15 cellular contexts compared by ENCODE assay signal in the genomic region with DNA sequence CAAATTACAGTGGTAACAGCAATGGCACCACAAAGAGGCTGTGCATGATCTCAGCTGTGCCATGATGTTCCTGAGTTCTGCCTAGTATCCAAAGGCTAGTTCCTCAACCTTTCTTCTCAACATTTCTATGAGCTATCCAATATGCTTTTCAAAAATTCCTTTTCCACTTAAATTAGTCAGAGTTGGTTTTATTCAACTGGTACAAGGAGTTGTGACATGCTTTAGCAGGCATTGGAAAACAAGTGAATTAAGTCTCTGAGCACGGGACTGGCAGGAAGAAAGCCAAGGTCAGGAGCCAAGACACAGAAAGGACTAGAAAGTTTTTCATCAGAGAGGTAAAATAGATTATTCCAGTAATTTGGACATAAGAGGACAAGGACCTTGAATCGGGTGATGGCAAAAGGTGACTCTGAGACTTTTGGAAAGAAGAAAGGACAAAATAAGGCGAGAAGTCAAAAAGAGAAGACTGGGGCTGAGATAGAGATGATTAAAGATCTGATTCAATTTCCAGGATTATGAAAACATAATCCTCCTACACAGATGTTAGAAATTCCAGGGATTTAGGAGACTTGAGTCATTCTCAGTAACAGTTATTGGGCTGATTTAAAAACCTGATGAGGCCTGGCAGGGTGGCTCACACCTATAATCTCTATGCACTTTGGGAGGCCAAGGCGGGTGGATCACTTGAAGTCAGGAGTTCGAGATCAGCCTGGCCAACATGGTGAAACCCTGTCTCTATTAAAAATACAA. TPM values are rescaled to one million over a fixed set of nuclear protein-coding genes. Genes with fewer than 3 reads are reported as not detected.
DNase-seq lines count a peak whose midpoint lies in the region; ATAC-seq, FAIRE-seq and TF ChIP-seq lines count a peak whose summit lies in the region.
"Had no signal": no experiment of that assay in that cellular context is flagged by ENCODE, and none has a peak within 500 bp of the region (broad histone marks: within the 10 kb centered on the region; RNA-seq: fewer than 3 reads in every experiment).

No MANE protein-coding gene starts in this region.

- CTCF ChIA-PET in mammary epithelial cell (lab: Charles Lee; ENCODE audit: low non-redundant PET) = no interaction called here
- CTCF ChIA-PET in HepG2 (lab: Yijun Ruan, JAX; ENCODE audit: low intra/inter-chr PET ratio, low total read pairs) = no interaction called here

- TF ChIP-seq EP300 in HepG2 (IDR thresholded peaks at IDR 0.05; ENCODE audit: low read depth in 2 of 2, low read length in 2 of 2) (no peak), HepG2 (CRISPR knock-in tag; IDR thresholded peaks at IDR 0.05; ENCODE audit: borderline replicate concordance) (no peak)

- peak overlapping the region; percentile 6 for H3K27ac ChIP-seq in mammary epithelial cell (ENCODE audit: insufficient read depth, low read depth, low read length)
- no peak overlapping the region for H3K27ac ChIP-seq in HepG2 (ENCODE audit: extremely low read length, insufficient read depth, low read length)
- H3K27ac ChIP-seq: left lung had no signal

- 70% methylated on average over 5 of the region's 5 CpGs for WGBS in mammary epithelial cell (ENCODE audit: low coverage, missing lambda C conversion rate)
- WGBS in HepG2 (ENCODE audit: low lambda C conversion rate) = 96% methylated on average over 5 of the region's 5 CpGs

- dilution Hi-C loops in mammary epithelial cell (cut with HindIII; ENCODE audit: low sequenced_read_pairs) = no loop called here

- no peak for TF ChIP-seq RAD21 in HepG2 (CRISPR knock-in tag; IDR thresholded peaks at IDR 0.05)

- POLR2A ChIA-PET in HepG2 (lab: Yijun Ruan, JAX) = no interaction called here

- ATAC-seq in HG03457 (IDR thresholded peaks at IDR 0.05; ENCODE audit: unreplicated experiment) (no peak), HepG2 (no peak)
- ATAC-seq: left lung; naive thymus-derived CD8-positive, alpha-beta T cell; stimulated activated naive B cell treated with anti-CD40 and anti-IgM and Interleukin-4, amounts not matched to agents 10 μg/mL and 1 μg/mL and 100 μg/mL, for 72 hours had no signal

- H3K79me2 ChIP-seq in mammary epithelial cell (ENCODE audit: insufficient read depth, low read length) (no peaks in the 10 kb centered on the region), HepG2 (ENCODE audit: insufficient read depth, low read length) (no peaks in the 10 kb centered on the region)

- no peak overlapping the region for H2AFZ ChIP-seq in mammary epithelial cell (ENCODE audit: low read depth, low read length)
- H2AFZ ChIP-seq in HepG2 (ENCODE audit: low read length) = no peak overlapping the region

- H3K9ac ChIP-seq in mammary epithelial cell (ENCODE audit: insufficient read depth, low read length) = no peak overlapping the region
- H3K9ac ChIP-seq in HepG2 (ENCODE audit: insufficient read depth, low read depth, low read length) = no peak overlapping the region

- H3K4me1 ChIP-seq in mammary epithelial cell (ENCODE audit: insufficient read depth, low read length) = no peaks in the 10 kb centered on the region
- H3K4me1 ChIP-seq in HepG2 (ENCODE audit: insufficient read depth, low read length) = no peaks in the 10 kb centered on the region
- H3K4me1 ChIP-seq: left lung had no signal

- intact Hi-C loops in mammary epithelial cell (cut with micrococcal nuclease) (no loop called here), HepG2 (cut with micrococcal nuclease; ENCODE audit: unreplicated experiment) (no loop called here)

- H4K20me1 ChIP-seq in mammary epithelial cell (ENCODE audit: insufficient read depth, low read length) (no peaks in the 10 kb centered on the region), HepG2 (ENCODE audit: insufficient read depth, low read length) (no peaks in the 10 kb centered on the region)

- BruUV-seq in mammary epithelial cell (replicated peaks; lab: Mats Ljungman, UMichigan) = no TSS peak
- BruUV-seq in HepG2 (replicated peaks; lab: Mats Ljungman, UMichigan) = no TSS peak

- H3K36me3 ChIP-seq in mammary epithelial cell (ENCODE audit: insufficient read depth, low read length) = peaks cover 32% of the 10 kb centered on the region
- H3K36me3 ChIP-seq in HepG2 (replicated peaks in 1 of 2; ENCODE audit: control insufficient read depth in 1 of 2, insufficient read depth in 2 of 2, low read length in 2 of 2) = peaks cover 8 to 56% of the 10 kb centered on the region in 2 experiments

- in situ Hi-C loops in mammary epithelial cell (cut with MboI; ENCODE audit: low sequenced_read_pairs in 2 of 2) (no loop called here), HepG2 (cut with HindIII; ENCODE audit: extremely low pct_ligation_motif_present, low pct_unique_long_range_greater_than_20kb) (no loop called here)

- no peaks in the 10 kb centered on the region for H3K27me3 ChIP-seq in mammary epithelial cell (ENCODE audit: insufficient read depth, low read length)
- no peaks in the 10 kb centered on the region for H3K27me3 ChIP-seq in HepG2 (ENCODE audit: control insufficient read depth in 1 of 2, insufficient read depth in 2 of 2, low read length in 2 of 2)
- H3K27me3 ChIP-seq: left lung had no signal

- H3K4me2 ChIP-seq in mammary epithelial cell (ENCODE audit: insufficient read depth, low read depth, low read length) (no peak overlapping the region), HepG2 (ENCODE audit: low read depth, low read length) (no peak overlapping the region)

- TF ChIP-seq CTCF in mammary epithelial cell (conservative IDR thresholded peaks at IDR 0.05 in 1 of 2, IDR thresholded peaks at IDR 0.05 in 1 of 2; ENCODE audit: extremely low read depth in 1 of 2, insufficient read depth in 1 of 2, low read depth in 1 of 2, low read length in 2 of 2) (no peak), HepG2 (CRISPR knock-in tag; IDR thresholded peaks at IDR 0.05) (no peak)

- H3K4me3 ChIP-seq in mammary epithelial cell (replicated peaks in 1 of 3; ENCODE audit: insufficient read depth in 1 of 3, low read depth in 2 of 3, low read length in 3 of 3) (no peak overlapping the region), HepG2 (replicated peaks in 1 of 3; ENCODE audit: insufficient read depth in 1 of 3, low read depth in 2 of 3, low read length in 3 of 3) (no peak overlapping the region)
- H3K4me3 ChIP-seq: left lung had no signal

- TF ChIP-seq POLR2A in GM12891 (IDR thresholded peaks at IDR 0.05; ENCODE audit: low read depth, low read length) (no peak), HepG2 (IDR thresholded peaks at IDR 0.05; ENCODE audit: insufficient read depth in 1 of 2, low read depth in 2 of 2, low read length in 2 of 2) (no peak)

- DNase-seq in AG20443 (ENCODE audit: low spot score) (peak; percentile 52), HS-27A (ENCODE audit: low read depth) (peak; percentile 39), mammary epithelial cell (no peak), myocyte (ENCODE audit: low read depth) (peak; percentile 26), GM12891 (ENCODE audit: insufficient read length, low spot score) (no peak), NCI-H187 (lab: John Stamatoyannopoulos, UW) (no peak), HepG2 (ENCODE audit: low spot score) (no peak)
- DNase-seq: hypothalamus; left lung; naive thymus-derived CD8-positive, alpha-beta T cell; stimulated activated CD4-positive, alpha-beta T cell treated with anti-CD3 and anti-CD28 coated beads, Interleukin-4, amount 100 ng/mL, for 24 hours; stimulated activated naive B cell treated with anti-CD40 and anti-IgM and Interleukin-4, amounts not matched to agents 10 μg/mL and 1 μg/mL and 100 μg/mL, for 72 hours had no signal

- FAIRE-seq in GM12891 (lab: Jason Lieb, UNC) (no peak), HepG2 (lab: Jason Lieb, UNC) (no peak)
- FAIRE-seq: endometrium, H1 had no signal

- H3K9me3 ChIP-seq in mammary epithelial cell (replicated peaks; ENCODE audit: insufficient read depth, low read length) (no peaks in the 10 kb centered on the region), HepG2 (ENCODE audit: low read length) (no peaks in the 10 kb centered on the region)
- H3K9me3 ChIP-seq: left lung had no signal

RNA-seq across cellular contexts. Expression of a gene that starts 36.1 kb away (rescaled TPM):
- 10 to 100 TPM; 53.0 to 85.2 TPM for total RNA-seq in mammary epithelial cell
- polyA plus RNA-seq in mammary epithelial cell = 18.8 TPM
- 103 TPM for polyA minus RNA-seq in mammary epithelial cell
- 54.0 and 58.2 TPM in 2 replicates for total RNA-seq in myocyte
- polyA plus RNA-seq in myocyte (2012) = 17.8 TPM
- 11.0 TPM for polyA plus RNA-seq in GM12891 (2012; ENCODE audit: low read depth, missing spikeins)
- 33.2 and 47.0 TPM in 2 replicates for total RNA-seq in HepG2 (2016; rRNA removed; fragmentation: Illumina TruSeq; extraction: Trizol)
- 5.1 and 8.0 TPM in 2 replicates for total RNA-seq in HepG2 (2016; cell fraction: cytosol; rRNA removed; fragmentation: Illumina TruSeq; extraction: Trizol; ENCODE audit: low read depth)
- 33.8 and 40.2 TPM in 2 replicates for total RNA-seq in HepG2 (2016; cell fraction: insoluble cytoplasmic fraction; rRNA removed; fragmentation: Illumina TruSeq; extraction: Trizol)
- 13.4 and 13.8 TPM in 2 replicates for total RNA-seq in HepG2 (2016; cell fraction: membrane; rRNA removed; fragmentation: Illumina TruSeq; extraction: Trizol)
- total RNA-seq in HepG2 (2016; cell fraction: nucleus; rRNA removed; fragmentation: Illumina TruSeq; extraction: Trizol) = 49.5 and 50.7 TPM in 2 replicates
- 9.6 and 10.9 TPM in 2 replicates for polyA plus RNA-seq in HepG2 (2011; rRNA removed)
- polyA plus RNA-seq in HepG2 (2011; cell fraction: cytosol; rRNA removed) = 6.0 and 7.9 TPM in 2 replicates
- polyA plus RNA-seq in HepG2 (2011; cell fraction: nucleus; rRNA removed) = 15.1 and 15.8 TPM in 2 replicates
- polyA plus RNA-seq in HepG2 (2012) = 10.4 and 11.8 TPM in 2 replicates
- polyA plus RNA-seq in HepG2 (2016; cell fraction: cytosol; fragmentation: Illumina TruSeq; extraction: Trizol; ENCODE audit: low read depth) = 0.65 and 1.2 TPM in 2 replicates
- 19.3 and 20.8 TPM in 2 replicates for polyA plus RNA-seq in HepG2 (2016; cell fraction: insoluble cytoplasmic fraction; fragmentation: Illumina TruSeq; extraction: Trizol; ENCODE audit: low read depth)
- 1.9 and 2.1 TPM in 2 replicates for polyA plus RNA-seq in HepG2 (2016; cell fraction: membrane; fragmentation: Illumina TruSeq; extraction: Trizol; ENCODE audit: low read depth)
- 22.8 and 26.1 TPM in 2 replicates for polyA plus RNA-seq in HepG2 (2016; cell fraction: nucleus; fragmentation: Illumina TruSeq; extraction: Trizol; ENCODE audit: insufficient read depth, low read depth)
- 25.3 and 61.3 TPM in 2 replicates for polyA minus RNA-seq in HepG2 (2011; rRNA and poly(A)+ RNA removed; ENCODE audit: low replicate concordance)
- polyA minus RNA-seq in HepG2 (2011; cell fraction: cytosol; rRNA and poly(A)+ RNA removed) = 22.6 and 23.7 TPM in 2 replicates
- polyA minus RNA-seq in HepG2 (2011; cell fraction: nucleus; rRNA and poly(A)+ RNA removed) = 57.8 and 69.2 TPM in 2 replicates

RNA-seq across cellular contexts. Expression of a gene that starts 36.2 kb away (rescaled TPM):
- total RNA-seq in mammary epithelial cell (10 to 100 TPM; 81.5 to 97.8 TPM), myocyte (125 and 153 TPM in 2 replicates), HepG2 (2016; rRNA removed; fragmentation: Illumina TruSeq; extraction: Trizol) (257 and 281 TPM in 2 replicates)
- polyA plus RNA-seq in mammary epithelial cell (51.1 TPM), HepG2 (2011; rRNA removed) (91.7 and 129 TPM in 2 replicates)
- polyA minus RNA-seq in mammary epithelial cell = 58.3 TPM
- polyA plus RNA-seq in myocyte (2012) = 44.1 TPM
- 116 TPM for polyA plus RNA-seq in GM12891 (2012; ENCODE audit: low read depth, missing spikeins)
- total RNA-seq in HepG2 (2016; cell fraction: cytosol; rRNA removed; fragmentation: Illumina TruSeq; extraction: Trizol; ENCODE audit: low read depth) = 60.4 and 64.3 TPM in 2 replicates
- 257 and 284 TPM in 2 replicates for total RNA-seq in HepG2 (2016; cell fraction: insoluble cytoplasmic fraction; rRNA removed; fragmentation: Illumina TruSeq; extraction: Trizol)
- 76.1 and 91.0 TPM in 2 replicates for total RNA-seq in HepG2 (2016; cell fraction: membrane; rRNA removed; fragmentation: Illumina TruSeq; extraction: Trizol)
- total RNA-seq in HepG2 (2016; cell fraction: nucleus; rRNA removed; fragmentation: Illumina TruSeq; extraction: Trizol) = 252 and 273 TPM in 2 replicates
- polyA plus RNA-seq in HepG2 (2011; cell fraction: cytosol; rRNA removed) = 37.1 and 48.9 TPM in 2 replicates
- polyA plus RNA-seq in HepG2 (2011; cell fraction: nucleus; rRNA removed) = 185 and 204 TPM in 2 replicates
- polyA plus RNA-seq in HepG2 (2012) = 118 and 153 TPM in 2 replicates
- polyA plus RNA-seq in HepG2 (2016; cell fraction: cytosol; fragmentation: Illumina TruSeq; extraction: Trizol; ENCODE audit: low read depth) = 27.6 and 27.7 TPM in 2 replicates
- polyA plus RNA-seq in HepG2 (2016; cell fraction: insoluble cytoplasmic fraction; fragmentation: Illumina TruSeq; extraction: Trizol; ENCODE audit: low read depth) = 214 and 224 TPM in 2 replicates
- polyA plus RNA-seq in HepG2 (2016; cell fraction: membrane; fragmentation: Illumina TruSeq; extraction: Trizol; ENCODE audit: low read depth) = 41.7 and 44.4 TPM in 2 replicates
- 336 and 359 TPM in 2 replicates for polyA plus RNA-seq in HepG2 (2016; cell fraction: nucleus; fragmentation: Illumina TruSeq; extraction: Trizol; ENCODE audit: insufficient read depth, low read depth)
- 38.6 and 73.5 TPM in 2 replicates for polyA minus RNA-seq in HepG2 (2011; rRNA and poly(A)+ RNA removed; ENCODE audit: low replicate concordance)
- polyA minus RNA-seq in HepG2 (2011; cell fraction: cytosol; rRNA and poly(A)+ RNA removed) = 34.7 and 37.7 TPM in 2 replicates
- polyA minus RNA-seq in HepG2 (2011; cell fraction: nucleus; rRNA and poly(A)+ RNA removed) = 291 and 322 TPM in 2 replicates

RNA-seq across cellular contexts. Expression of a gene that starts 56.0 kb away (rescaled TPM):
- total RNA-seq in mammary epithelial cell = 10 to 100 TPM; 56.8 to 62.7 TPM
- polyA plus RNA-seq in mammary epithelial cell = 64.9 TPM
- 50.7 TPM for polyA minus RNA-seq in mammary epithelial cell
- 84.7 and 106 TPM in 2 replicates for total RNA-seq in myocyte
- polyA plus RNA-seq in myocyte (2012) = 114 TPM
- 34.8 TPM for polyA plus RNA-seq in GM12891 (2012; ENCODE audit: low read depth, missing spikeins)
- 65.1 and 110 TPM in 2 replicates for total RNA-seq in HepG2 (2016; rRNA removed; fragmentation: Illumina TruSeq; extraction: Trizol)
- total RNA-seq in HepG2 (2016; cell fraction: cytosol; rRNA removed; fragmentation: Illumina TruSeq; extraction: Trizol; ENCODE audit: low read depth) = 26.1 and 37.4 TPM in 2 replicates
- total RNA-seq in HepG2 (2016; cell fraction: insoluble cytoplasmic fraction; rRNA removed; fragmentation: Illumina TruSeq; extraction: Trizol) = 57.9 and 103 TPM in 2 replicates
- total RNA-seq in HepG2 (2016; cell fraction: membrane; rRNA removed; fragmentation: Illumina TruSeq; extraction: Trizol) = 58.5 and 71.5 TPM in 2 replicates
- total RNA-seq in HepG2 (2016; cell fraction: nucleus; rRNA removed; fragmentation: Illumina TruSeq; extraction: Trizol) = 95.9 and 108 TPM in 2 replicates
- polyA plus RNA-seq in HepG2 (2011; rRNA removed) = 109 and 121 TPM in 2 replicates
- 73.3 and 91.3 TPM in 2 replicates for polyA plus RNA-seq in HepG2 (2011; cell fraction: cytosol; rRNA removed)
- 70.1 and 84.3 TPM in 2 replicates for polyA plus RNA-seq in HepG2 (2011; cell fraction: nucleus; rRNA removed)
- 73.6 and 98.8 TPM in 2 replicates for polyA plus RNA-seq in HepG2 (2012)
- polyA plus RNA-seq in HepG2 (2016; cell fraction: cytosol; fragmentation: Illumina TruSeq; extraction: Trizol; ENCODE audit: low read depth) = 24.2 and 36.5 TPM in 2 replicates
- 69.1 and 71.8 TPM in 2 replicates for polyA plus RNA-seq in HepG2 (2016; cell fraction: insoluble cytoplasmic fraction; fragmentation: Illumina TruSeq; extraction: Trizol; ENCODE audit: low read depth)
- 43.6 and 60.3 TPM in 2 replicates for polyA plus RNA-seq in HepG2 (2016; cell fraction: membrane; fragmentation: Illumina TruSeq; extraction: Trizol; ENCODE audit: low read depth)
- 167 and 178 TPM in 2 replicates for polyA plus RNA-seq in HepG2 (2016; cell fraction: nucleus; fragmentation: Illumina TruSeq; extraction: Trizol; ENCODE audit: insufficient read depth, low read depth)
- polyA minus RNA-seq in HepG2 (2011; rRNA and poly(A)+ RNA removed; ENCODE audit: low replicate concordance) = 39.4 and 50.8 TPM in 2 replicates
- polyA minus RNA-seq in HepG2 (2011; cell fraction: cytosol; rRNA and poly(A)+ RNA removed) = 36.1 and 37.9 TPM in 2 replicates
- polyA minus RNA-seq in HepG2 (2011; cell fraction: nucleus; rRNA and poly(A)+ RNA removed) = 33.9 and 50.1 TPM in 2 replicates

RNA-seq across cellular contexts. Expression of a gene that starts 56.3 kb away (rescaled TPM):
- total RNA-seq in mammary epithelial cell (100 to 1,000 TPM in 1 of 2 donors, 10 to 100 TPM in 1; 57.5 to 120 TPM), myocyte (141 and 206 TPM in 2 replicates), HepG2 (2016; rRNA removed; fragmentation: Illumina TruSeq; extraction: Trizol) (100 and 120 TPM in 2 replicates)
- polyA plus RNA-seq in mammary epithelial cell (115 TPM), HepG2 (2011; rRNA removed) (61.8 and 84.6 TPM in 2 replicates)
- polyA minus RNA-seq in mammary epithelial cell = 87.9 TPM
- polyA plus RNA-seq in myocyte (2012) = 234 TPM
- polyA plus RNA-seq in GM12891 (2012; ENCODE audit: low read depth, missing spikeins) = 184 TPM
- 40.5 and 45.6 TPM in 2 replicates for total RNA-seq in HepG2 (2016; cell fraction: cytosol; rRNA removed; fragmentation: Illumina TruSeq; extraction: Trizol; ENCODE audit: low read depth)
- total RNA-seq in HepG2 (2016; cell fraction: insoluble cytoplasmic fraction; rRNA removed; fragmentation: Illumina TruSeq; extraction: Trizol) = 101 and 120 TPM in 2 replicates
- total RNA-seq in HepG2 (2016; cell fraction: membrane; rRNA removed; fragmentation: Illumina TruSeq; extraction: Trizol) = 58.3 and 62.1 TPM in 2 replicates
- 98.8 and 103 TPM in 2 replicates for total RNA-seq in HepG2 (2016; cell fraction: nucleus; rRNA removed; fragmentation: Illumina TruSeq; extraction: Trizol)
- polyA plus RNA-seq in HepG2 (2011; cell fraction: cytosol; rRNA removed) = 92.3 and 116 TPM in 2 replicates
- 20.3 and 25.6 TPM in 2 replicates for polyA plus RNA-seq in HepG2 (2011; cell fraction: nucleus; rRNA removed)
- polyA plus RNA-seq in HepG2 (2012) = 100 and 134 TPM in 2 replicates
- polyA plus RNA-seq in HepG2 (2016; cell fraction: cytosol; fragmentation: Illumina TruSeq; extraction: Trizol; ENCODE audit: low read depth) = 78.3 and 89.5 TPM in 2 replicates
- 176 and 187 TPM in 2 replicates for polyA plus RNA-seq in HepG2 (2016; cell fraction: insoluble cytoplasmic fraction; fragmentation: Illumina TruSeq; extraction: Trizol; ENCODE audit: low read depth)
- polyA plus RNA-seq in HepG2 (2016; cell fraction: membrane; fragmentation: Illumina TruSeq; extraction: Trizol; ENCODE audit: low read depth) = 91.4 and 105 TPM in 2 replicates
- 241 and 261 TPM in 2 replicates for polyA plus RNA-seq in HepG2 (2016; cell fraction: nucleus; fragmentation: Illumina TruSeq; extraction: Trizol; ENCODE audit: insufficient read depth, low read depth)
- polyA minus RNA-seq in HepG2 (2011; rRNA and poly(A)+ RNA removed; ENCODE audit: low replicate concordance) = 76.0 and 91.3 TPM in 2 replicates
- polyA minus RNA-seq in HepG2 (2011; cell fraction: cytosol; rRNA and poly(A)+ RNA removed) = 48.9 and 80.5 TPM in 2 replicates
- 23.1 and 23.6 TPM in 2 replicates for polyA minus RNA-seq in HepG2 (2011; cell fraction: nucleus; rRNA and poly(A)+ RNA removed)

Comparison
In these comparisons a context has a peak if more than half of its experiments do, and no peak if none do; other contexts are left out.
1. DNase-seq: peak in AG20443 (single experiment), HS-27A (single experiment) and myocyte (single experiment); none in mammary epithelial cell (single experiment), GM12891 (single experiment), NCI-H187 (0 of 2) and HepG2 (single experiment).